11 cellular contexts compared by ENCODE assay signal in the genomic region with DNA sequence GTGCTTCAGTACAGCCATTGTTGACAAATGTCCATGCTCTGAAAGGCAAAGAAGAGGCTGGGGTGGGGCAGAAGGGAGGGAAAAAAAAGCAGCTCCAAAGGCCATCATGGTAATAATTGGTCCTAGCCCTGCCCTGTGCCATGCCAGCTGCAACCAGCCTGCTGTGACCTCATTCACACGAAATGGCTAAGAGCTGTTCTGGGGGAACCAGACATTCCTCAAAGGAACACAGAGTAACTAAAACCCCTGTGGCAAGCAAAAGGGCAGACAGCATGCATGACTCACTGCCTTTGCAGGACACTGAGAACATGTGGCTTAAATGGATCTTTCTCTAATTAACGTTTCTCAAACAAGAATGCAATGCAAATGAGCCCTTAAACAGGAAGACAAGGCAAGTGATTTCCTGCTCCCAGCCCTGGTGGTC. TPM values are rescaled to one million over a fixed set of nuclear protein-coding genes. Genes with fewer than 3 reads are reported as not detected.
A peak's percentile ranks its signal among the peaks of the same experiment; 100 is the strongest.
DNase-seq lines count a peak whose midpoint lies in the region; ATAC-seq and TF ChIP-seq lines count a peak whose summit lies in the region.
"Had no signal": no experiment of that assay in that cellular context is flagged by ENCODE, and none has a peak within 500 bp of the region (broad histone marks: within the 10 kb centered on the region; RNA-seq: fewer than 3 reads in every experiment).

No MANE protein-coding gene starts in this region.

- TF ChIP-seq CTCF in HEK293 (tag by site-specific recombination; IDR thresholded peaks at IDR 0.05) (no peak), WTC11 (IDR thresholded peaks at IDR 0.05) (no peak), GM10266 (IDR thresholded peaks at IDR 0.05; ENCODE audit: control insufficient read depth, insufficient read depth, low read depth, missing control alignments) (no peak)

- no peaks in the 10 kb centered on the region for H3K9me3 ChIP-seq in HEK293 (ENCODE audit: control insufficient read depth, insufficient read depth, low read depth, low read length)

- POLR2A ChIA-PET in HEK293 (lab: Yijun Ruan, JAX) (interaction anchor here (1.2 kb wide), 1 partner anchor 84 kb away, joined by 10 read pairs; a partner anchor contains a TSS), WTC11 (lab: Charles Lee) (no interaction called here)

- H3K4me1 ChIP-seq in ACC112 (ENCODE audit: control insufficient read depth, insufficient read depth, low read length, unreplicated experiment) (peaks cover 9% of the 10 kb centered on the region), HEK293 (ENCODE audit: control insufficient read depth, insufficient read depth, low read length) (no peaks in the 10 kb centered on the region)

- no peak overlapping the region for H3K4me3 Mint-ChIP-seq in WTC11
- H3K4me3 Mint-ChIP-seq: CD8-positive, alpha-beta T cell; memory B cell had no signal

- H3K36me3 Mint-ChIP-seq in WTC11, result peaks cover 4% of the 10 kb centered on the region
- H3K36me3 Mint-ChIP-seq: CD8-positive, alpha-beta T cell; memory B cell had no signal

- peaks cover 57% of the 10 kb centered on the region for H3K4me1 Mint-ChIP-seq in WTC11

- 0 out of 2 replicates have a peak overlapping the region, but pooled peaks have one; percentile 19 for H3K27ac Mint-ChIP-seq in WTC11
- H3K27ac Mint-ChIP-seq: CD8-positive, alpha-beta T cell; memory B cell had no signal

- ATAC-seq in WTC11, result peak; percentile 60
- ATAC-seq: CD8-positive, alpha-beta T cell had no signal

- peaks cover 57% of the 10 kb centered on the region for H3K27me3 ChIP-seq in ACC112 (ENCODE audit: insufficient read depth, low read length)

- CTCF ChIA-PET in HEK293 (lab: Yijun Ruan, JAX) (interaction anchor here (0.6 to 1.1 kb wide), 4 partner anchors 27 to 226 kb away, joined by 3 to 4 read pairs (median 4); no protein-coding TSS in a partner anchor), WTC11 (lab: Charles Lee) (interaction anchor here (1.4 to 5.2 kb wide), 3 partner anchors 11 to 84 kb away, joined by 4 to 19 read pairs (median 4); a partner anchor contains a TSS)

- H3K27ac ChIP-seq in ACC112 (ENCODE audit: low read depth, low read length), result no peak overlapping the region
- H3K27ac ChIP-seq in HEK293 (ENCODE audit: extremely low read depth, low read depth, low read length), result no peak overlapping the region

- H3K27me3 Mint-ChIP-seq in WTC11 (ENCODE audit: low read depth), result no peaks in the 10 kb centered on the region; the same call in none of the 2 replicates

- no peak for DNase-seq in WTC11 (ENCODE audit: low spot score)
- DNase-seq in iris pigment epithelial cell (ENCODE audit: low read depth), result peak; percentile 79
- no peak for DNase-seq in NCI-H2081 treated with DMSO at 0.1 percent for 48 hours (lab: John Stamatoyannopoulos, UW)
- DNase-seq in Kasumi-1 (lab: John Stamatoyannopoulos, UW), result no peak
- DNase-seq in GM10266 (ENCODE audit: extremely low spot score), result no peak
- no peak for DNase-seq in activated naive CD4-positive, alpha-beta T cell treated with anti-CD3 and anti-CD28 coated beads, Interleukin-2, amount 50 U/mL, for 16 hours
- DNase-seq: activated CD4-positive, alpha-beta T cell treated with anti-CD3 and anti-CD28 coated beads for 4 hours; CD8-positive, alpha-beta T cell had no signal

- H3K9me3 Mint-ChIP-seq in WTC11, result peaks cover 7% of the 10 kb centered on the region
- H3K9me3 Mint-ChIP-seq: CD8-positive, alpha-beta T cell; memory B cell had no signal

- H3K79me2 ChIP-seq in ACC112 (ENCODE audit: control insufficient read depth, insufficient read depth, low read length, unreplicated experiment), result no peaks in the 10 kb centered on the region

- H2AFZ ChIP-seq in ACC112 (ENCODE audit: low read length, unreplicated experiment), result peak overlapping the region; percentile 7

- no peaks in the 10 kb centered on the region for H3K36me3 ChIP-seq in ACC112 (ENCODE audit: insufficient read depth, low read length)
- no peaks in the 10 kb centered on the region for H3K36me3 ChIP-seq in HEK293 (ENCODE audit: control insufficient read depth in 2 of 2, insufficient read depth in 1 of 2, low read length in 2 of 2)

- H3K4me3 ChIP-seq in ACC112 (ENCODE audit: low read depth, low read length) (no peak overlapping the region), HEK293 (ENCODE audit: low read depth, low read length) (no peak overlapping the region)

TF ChIP-seq in HEK293, 187 proteins besides CTCF, POLR2A, EP300 and RAD21:
- no peak for TF ChIP-seq ZXDB (tag by site-specific recombination; IDR thresholded peaks at IDR 0.05)
- TF ChIP-seq, protein P1, sequence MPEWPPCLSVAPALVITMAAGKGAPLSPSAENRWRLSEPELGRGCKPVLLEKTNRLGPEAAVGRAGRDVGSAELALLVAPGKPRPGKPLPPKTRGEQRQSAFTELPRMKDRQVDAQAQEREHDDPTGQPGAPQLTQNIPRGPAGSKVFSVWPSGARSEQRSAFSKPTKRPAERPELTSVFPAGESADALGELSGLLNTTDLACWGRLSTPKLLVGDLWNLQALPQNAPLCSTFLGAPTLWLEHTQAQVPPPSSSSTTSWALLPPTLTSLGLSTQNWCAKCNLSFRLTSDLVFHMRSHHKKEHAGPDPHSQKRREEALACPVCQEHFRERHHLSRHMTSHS (tag by site-specific recombination; IDR thresholded peaks at IDR 0.05), result no peak
- TF ChIP-seq FEZF1 (tag by site-specific recombination; IDR thresholded peaks at IDR 0.05), result peak; percentile 27; the same call in 1 of the 2 replicates
- TF ChIP-seq GLIS1 (tag by site-specific recombination; IDR thresholded peaks at IDR 0.05), result no peak

TF ChIP-seq in WTC11, 78 proteins besides CTCF, POLR2A, EP300 and RAD21:
- TF ChIP-seq, protein P2, sequence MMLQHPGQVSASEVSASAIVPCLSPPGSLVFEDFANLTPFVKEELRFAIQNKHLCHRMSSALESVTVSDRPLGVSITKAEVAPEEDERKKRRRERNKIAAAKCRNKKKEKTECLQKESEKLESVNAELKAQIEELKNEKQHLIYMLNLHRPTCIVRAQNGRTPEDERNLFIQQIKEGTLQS (CRISPR knock-in tag; conservative IDR thresholded peaks at IDR 0.05), result no peak
- TF ChIP-seq, protein P3, sequence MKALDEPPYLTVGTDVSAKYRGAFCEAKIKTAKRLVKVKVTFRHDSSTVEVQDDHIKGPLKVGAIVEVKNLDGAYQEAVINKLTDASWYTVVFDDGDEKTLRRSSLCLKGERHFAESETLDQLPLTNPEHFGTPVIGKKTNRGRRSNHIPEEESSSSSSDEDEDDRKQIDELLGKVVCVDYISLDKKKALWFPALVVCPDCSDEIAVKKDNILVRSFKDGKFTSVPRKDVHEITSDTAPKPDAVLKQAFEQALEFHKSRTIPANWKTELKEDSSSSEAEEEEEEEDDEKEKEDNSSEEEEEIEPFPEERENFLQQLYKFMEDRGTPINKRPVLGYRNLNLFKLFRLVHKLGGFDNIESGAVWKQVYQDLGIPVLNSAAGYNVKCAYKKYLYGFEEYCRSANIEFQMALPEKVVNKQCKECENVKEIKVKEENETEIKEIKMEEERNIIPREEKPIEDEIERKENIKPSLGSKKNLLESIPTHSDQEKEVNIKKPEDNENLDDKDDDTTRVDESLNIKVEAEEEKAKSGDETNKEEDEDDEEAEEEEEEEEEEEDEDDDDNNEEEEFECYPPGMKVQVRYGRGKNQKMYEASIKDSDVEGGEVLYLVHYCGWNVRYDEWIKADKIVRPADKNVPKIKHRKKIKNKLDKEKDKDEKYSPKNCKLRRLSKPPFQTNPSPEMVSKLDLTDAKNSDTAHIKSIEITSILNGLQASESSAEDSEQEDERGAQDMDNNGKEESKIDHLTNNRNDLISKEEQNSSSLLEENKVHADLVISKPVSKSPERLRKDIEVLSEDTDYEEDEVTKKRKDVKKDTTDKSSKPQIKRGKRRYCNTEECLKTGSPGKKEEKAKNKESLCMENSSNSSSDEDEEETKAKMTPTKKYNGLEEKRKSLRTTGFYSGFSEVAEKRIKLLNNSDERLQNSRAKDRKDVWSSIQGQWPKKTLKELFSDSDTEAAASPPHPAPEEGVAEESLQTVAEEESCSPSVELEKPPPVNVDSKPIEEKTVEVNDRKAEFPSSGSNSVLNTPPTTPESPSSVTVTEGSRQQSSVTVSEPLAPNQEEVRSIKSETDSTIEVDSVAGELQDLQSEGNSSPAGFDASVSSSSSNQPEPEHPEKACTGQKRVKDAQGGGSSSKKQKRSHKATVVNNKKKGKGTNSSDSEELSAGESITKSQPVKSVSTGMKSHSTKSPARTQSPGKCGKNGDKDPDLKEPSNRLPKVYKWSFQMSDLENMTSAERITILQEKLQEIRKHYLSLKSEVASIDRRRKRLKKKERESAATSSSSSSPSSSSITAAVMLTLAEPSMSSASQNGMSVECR (CRISPR knock-in tag; IDR thresholded peaks at IDR 0.05; ENCODE audit: borderline replicate concordance), result no peak
- TF ChIP-seq, protein P4, sequence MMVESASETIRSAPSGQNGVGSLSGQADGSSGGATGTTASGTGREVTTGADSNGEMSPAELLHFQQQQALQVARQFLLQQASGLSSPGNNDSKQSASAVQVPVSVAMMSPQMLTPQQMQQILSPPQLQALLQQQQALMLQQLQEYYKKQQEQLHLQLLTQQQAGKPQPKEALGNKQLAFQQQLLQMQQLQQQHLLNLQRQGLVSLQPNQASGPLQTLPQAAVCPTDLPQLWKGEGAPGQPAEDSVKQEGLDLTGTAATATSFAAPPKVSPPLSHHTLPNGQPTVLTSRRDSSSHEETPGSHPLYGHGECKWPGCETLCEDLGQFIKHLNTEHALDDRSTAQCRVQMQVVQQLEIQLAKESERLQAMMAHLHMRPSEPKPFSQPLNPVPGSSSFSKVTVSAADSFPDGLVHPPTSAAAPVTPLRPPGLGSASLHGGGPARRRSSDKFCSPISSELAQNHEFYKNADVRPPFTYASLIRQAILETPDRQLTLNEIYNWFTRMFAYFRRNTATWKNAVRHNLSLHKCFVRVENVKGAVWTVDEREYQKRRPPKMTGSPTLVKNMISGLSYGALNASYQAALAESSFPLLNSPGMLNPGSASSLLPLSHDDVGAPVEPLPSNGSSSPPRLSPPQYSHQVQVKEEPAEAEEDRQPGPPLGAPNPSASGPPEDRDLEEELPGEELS (CRISPR knock-in tag; IDR thresholded peaks at IDR 0.05), result 0 out of 2 replicates have a peak, but pooled peaks have one; percentile 20
- TF ChIP-seq HMGA2 (CRISPR knock-in tag; IDR thresholded peaks at IDR 0.05) (no peak), GABPB1 (CRISPR knock-in tag; IDR thresholded peaks at IDR 0.05) (no peak), TEAD1 (CRISPR knock-in tag; IDR thresholded peaks at IDR 0.05) (peak; percentile 60; the same call in 1 of the 2 replicates)

RNA-seq across cellular contexts. Expression of a gene that starts 42.3 kb away (rescaled TPM):
- 0.14 to 0.59 TPM (median 0.57 TPM) in 3 replicates for total RNA-seq in WTC11 (2021)
- total RNA-seq: CD8-positive, alpha-beta T cell had no signal

RNA-seq across cellular contexts. Expression of a gene that starts 46.0 kb away (rescaled TPM):
- 0.25 to 0.63 TPM (median 0.27 TPM) in 3 replicates for total RNA-seq in WTC11 (2021)
